ENCODE assay signal across 21 cellular contexts in genomic region chr4:122050836-122051235, GRCh38.
"Had no signal": no experiment of that assay in that cellular context is flagged by ENCODE, and none has a peak within 500 bp of the region (broad histone marks: within the 10 kb centered on the region; RNA-seq: fewer than 3 reads in every experiment).

No MANE protein-coding gene starts in this region.

- H3K27me3 ChIP-seq: colonic mucosa, esophagus muscularis mucosa, gastroesophageal sphincter, heart left ventricle, hepatocyte had no signal

- ATAC-seq: effector memory CD8-positive, alpha-beta T cell; foreskin keratinocyte; gastroesophageal sphincter; heart left ventricle; left colon; left lobe of liver; lower lobe of right lung had no signal

- H3K4me3 ChIP-seq: colonic mucosa, esophagus muscularis mucosa, gastroesophageal sphincter, heart left ventricle, hepatocyte, left ventricle myocardium inferior, lower lobe of right lung had no signal

- H3K4me1 ChIP-seq: colonic mucosa, foreskin keratinocyte, gastroesophageal sphincter, lower lobe of right lung had no signal

- DNase-seq: colonic mucosa; cortex of kidney; effector CD8-positive, alpha-beta T cell; effector memory CD8-positive, alpha-beta T cell; endodermal cell; foreskin keratinocyte; heart left ventricle; hypothalamus; immature natural killer cell; islet precursor cell; kidney; left colon; left ventricle myocardium inferior; lower lobe of right lung; mesendoderm; midbrain had no signal

- H3K9me3 ChIP-seq: colonic mucosa, gastroesophageal sphincter, lower lobe of right lung had no signal

- H3K36me3 ChIP-seq: colonic mucosa, esophagus muscularis mucosa, gastroesophageal sphincter, heart left ventricle, left ventricle myocardium inferior, lower lobe of right lung had no signal

- H3K27ac ChIP-seq: colonic mucosa, epithelial cell of prostate, esophagus muscularis mucosa, foreskin keratinocyte, gastroesophageal sphincter, heart left ventricle, hepatocyte, left ventricle myocardium inferior, lower lobe of right lung had no signal
